In the genomic region with DNA sequence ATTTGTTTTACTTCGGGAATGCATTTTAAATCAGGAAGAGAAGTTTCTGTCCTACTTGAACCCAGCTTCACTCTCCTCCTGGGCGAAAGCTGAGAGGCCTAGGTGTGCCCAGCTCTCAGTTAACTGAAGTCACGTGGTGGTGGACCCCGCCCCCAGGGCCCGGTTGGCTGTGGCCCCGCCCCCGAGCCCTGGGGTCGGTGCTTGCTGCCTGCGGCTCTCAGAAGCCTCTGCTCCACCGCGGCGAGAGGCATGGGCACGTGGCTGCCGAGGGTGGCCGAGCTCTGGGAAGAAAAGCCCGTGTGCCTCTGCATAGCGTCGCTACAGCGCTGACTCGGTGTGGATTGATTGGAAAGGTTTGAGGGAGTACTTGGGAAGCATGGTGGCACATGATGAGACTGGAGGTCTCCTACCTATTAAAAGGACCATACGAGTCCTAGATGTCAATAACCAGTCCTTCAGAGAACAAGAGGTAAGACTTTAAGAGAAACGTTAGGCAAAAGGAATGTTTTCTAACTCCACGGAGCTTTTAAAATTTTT, we compare ENCODE assay signal across 1 cellular context.
TF ChIP-seq lines count a peak whose summit lies in the region.

No MANE protein-coding gene starts in this region.

TF ChIP-seq in HEK293, 187 proteins besides CTCF, POLR2A, EP300 and RAD21 (continued from another document and continues in another):
- TF ChIP-seq ZNF335 (tag by site-specific recombination; conservative IDR thresholded peaks at IDR 0.05) (peak; percentile 47), ZNF48 (tag by site-specific recombination; IDR thresholded peaks at IDR 0.05) (no peak), ZNF626 (tag by site-specific recombination; IDR thresholded peaks at IDR 0.05) (no peak), ZNF354C (tag by site-specific recombination; IDR thresholded peaks at IDR 0.05; ENCODE audit: borderline replicate concordance, low read depth) (no peak), ZNF202 (tag by site-specific recombination; IDR thresholded peaks at IDR 0.05; ENCODE audit: borderline replicate concordance) (no peak), ZXDB (tag by site-specific recombination; IDR thresholded peaks at IDR 0.05) (peak; percentile 47), ZNF114 (tag by site-specific recombination; IDR thresholded peaks at IDR 0.05) (no peak), ZNF350 (tag by site-specific recombination; IDR thresholded peaks at IDR 0.05) (no peak), ZNF19 (tag by site-specific recombination; IDR thresholded peaks at IDR 0.05; ENCODE audit: low read depth) (no peak), ZNF146 (tag by site-specific recombination; IDR thresholded peaks at IDR 0.05) (no peak), ZFP69B (tag by site-specific recombination; IDR thresholded peaks at IDR 0.05) (peak; percentile 66; the same call in 1 of the 2 replicates), ZNF560 (tag by site-specific recombination; IDR thresholded peaks at IDR 0.05; ENCODE audit: borderline replicate concordance) (no peak), ZNF76 (tag by site-specific recombination; IDR thresholded peaks at IDR 0.05; ENCODE audit: borderline replicate concordance, low read depth) (peak; percentile 54; the same call in 1 of the 2 replicates), ZNF311 (tag by site-specific recombination; IDR thresholded peaks at IDR 0.05; ENCODE audit: borderline replicate concordance) (no peak), OVOL3 (tag by site-specific recombination; IDR thresholded peaks at IDR 0.05) (no peak), ZNF16 (tag by site-specific recombination; IDR thresholded peaks at IDR 0.05; ENCODE audit: low read depth) (no peak), WT1 (tag by site-specific recombination; IDR thresholded peaks at IDR 0.05) (no peak), SCRT2 (tag by site-specific recombination; IDR thresholded peaks at IDR 0.05) (no peak)
- TF ChIP-seq, protein P1, sequence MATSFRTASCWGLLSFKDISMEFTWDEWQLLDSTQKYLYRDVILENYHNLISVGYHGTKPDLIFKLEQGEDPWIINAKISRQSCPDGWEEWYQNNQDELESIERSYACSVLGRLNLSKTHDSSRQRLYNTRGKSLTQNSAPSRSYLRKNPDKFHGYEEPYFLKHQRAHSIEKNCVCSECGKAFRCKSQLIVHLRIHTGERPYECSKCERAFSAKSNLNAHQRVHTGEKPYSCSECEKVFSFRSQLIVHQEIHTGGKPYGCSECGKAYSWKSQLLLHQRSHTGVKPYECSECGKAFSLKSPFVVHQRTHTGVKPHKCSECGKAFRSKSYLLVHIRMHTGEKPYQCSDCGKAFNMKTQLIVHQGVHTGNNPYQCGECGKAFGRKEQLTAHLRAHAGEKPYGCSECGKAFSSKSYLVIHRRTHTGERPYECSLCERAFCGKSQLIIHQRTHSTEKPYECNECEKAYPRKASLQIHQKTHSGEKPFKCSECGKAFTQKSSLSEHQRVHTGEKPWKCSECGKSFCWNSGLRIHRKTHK (tag by site-specific recombination; IDR thresholded peaks at IDR 0.05) = no peak
- TF ChIP-seq, protein P2, sequence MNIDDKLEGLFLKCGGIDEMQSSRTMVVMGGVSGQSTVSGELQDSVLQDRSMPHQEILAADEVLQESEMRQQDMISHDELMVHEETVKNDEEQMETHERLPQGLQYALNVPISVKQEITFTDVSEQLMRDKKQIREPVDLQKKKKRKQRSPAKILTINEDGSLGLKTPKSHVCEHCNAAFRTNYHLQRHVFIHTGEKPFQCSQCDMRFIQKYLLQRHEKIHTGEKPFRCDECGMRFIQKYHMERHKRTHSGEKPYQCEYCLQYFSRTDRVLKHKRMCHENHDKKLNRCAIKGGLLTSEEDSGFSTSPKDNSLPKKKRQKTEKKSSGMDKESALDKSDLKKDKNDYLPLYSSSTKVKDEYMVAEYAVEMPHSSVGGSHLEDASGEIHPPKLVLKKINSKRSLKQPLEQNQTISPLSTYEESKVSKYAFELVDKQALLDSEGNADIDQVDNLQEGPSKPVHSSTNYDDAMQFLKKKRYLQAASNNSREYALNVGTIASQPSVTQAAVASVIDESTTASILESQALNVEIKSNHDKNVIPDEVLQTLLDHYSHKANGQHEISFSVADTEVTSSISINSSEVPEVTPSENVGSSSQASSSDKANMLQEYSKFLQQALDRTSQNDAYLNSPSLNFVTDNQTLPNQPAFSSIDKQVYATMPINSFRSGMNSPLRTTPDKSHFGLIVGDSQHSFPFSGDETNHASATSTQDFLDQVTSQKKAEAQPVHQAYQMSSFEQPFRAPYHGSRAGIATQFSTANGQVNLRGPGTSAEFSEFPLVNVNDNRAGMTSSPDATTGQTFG (tag by site-specific recombination; IDR thresholded peaks at IDR 0.05; ENCODE audit: borderline replicate concordance) = no peak
- TF ChIP-seq, protein P3, sequence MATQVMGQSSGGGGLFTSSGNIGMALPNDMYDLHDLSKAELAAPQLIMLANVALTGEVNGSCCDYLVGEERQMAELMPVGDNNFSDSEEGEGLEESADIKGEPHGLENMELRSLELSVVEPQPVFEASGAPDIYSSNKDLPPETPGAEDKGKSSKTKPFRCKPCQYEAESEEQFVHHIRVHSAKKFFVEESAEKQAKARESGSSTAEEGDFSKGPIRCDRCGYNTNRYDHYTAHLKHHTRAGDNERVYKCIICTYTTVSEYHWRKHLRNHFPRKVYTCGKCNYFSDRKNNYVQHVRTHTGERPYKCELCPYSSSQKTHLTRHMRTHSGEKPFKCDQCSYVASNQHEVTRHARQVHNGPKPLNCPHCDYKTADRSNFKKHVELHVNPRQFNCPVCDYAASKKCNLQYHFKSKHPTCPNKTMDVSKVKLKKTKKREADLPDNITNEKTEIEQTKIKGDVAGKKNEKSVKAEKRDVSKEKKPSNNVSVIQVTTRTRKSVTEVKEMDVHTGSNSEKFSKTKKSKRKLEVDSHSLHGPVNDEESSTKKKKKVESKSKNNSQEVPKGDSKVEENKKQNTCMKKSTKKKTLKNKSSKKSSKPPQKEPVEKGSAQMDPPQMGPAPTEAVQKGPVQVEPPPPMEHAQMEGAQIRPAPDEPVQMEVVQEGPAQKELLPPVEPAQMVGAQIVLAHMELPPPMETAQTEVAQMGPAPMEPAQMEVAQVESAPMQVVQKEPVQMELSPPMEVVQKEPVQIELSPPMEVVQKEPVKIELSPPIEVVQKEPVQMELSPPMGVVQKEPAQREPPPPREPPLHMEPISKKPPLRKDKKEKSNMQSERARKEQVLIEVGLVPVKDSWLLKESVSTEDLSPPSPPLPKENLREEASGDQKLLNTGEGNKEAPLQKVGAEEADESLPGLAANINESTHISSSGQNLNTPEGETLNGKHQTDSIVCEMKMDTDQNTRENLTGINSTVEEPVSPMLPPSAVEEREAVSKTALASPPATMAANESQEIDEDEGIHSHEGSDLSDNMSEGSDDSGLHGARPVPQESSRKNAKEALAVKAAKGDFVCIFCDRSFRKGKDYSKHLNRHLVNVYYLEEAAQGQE (tag by site-specific recombination; IDR thresholded peaks at IDR 0.05) = no peak; the same call in 1 of the 2 replicates
- TF ChIP-seq, protein P4, sequence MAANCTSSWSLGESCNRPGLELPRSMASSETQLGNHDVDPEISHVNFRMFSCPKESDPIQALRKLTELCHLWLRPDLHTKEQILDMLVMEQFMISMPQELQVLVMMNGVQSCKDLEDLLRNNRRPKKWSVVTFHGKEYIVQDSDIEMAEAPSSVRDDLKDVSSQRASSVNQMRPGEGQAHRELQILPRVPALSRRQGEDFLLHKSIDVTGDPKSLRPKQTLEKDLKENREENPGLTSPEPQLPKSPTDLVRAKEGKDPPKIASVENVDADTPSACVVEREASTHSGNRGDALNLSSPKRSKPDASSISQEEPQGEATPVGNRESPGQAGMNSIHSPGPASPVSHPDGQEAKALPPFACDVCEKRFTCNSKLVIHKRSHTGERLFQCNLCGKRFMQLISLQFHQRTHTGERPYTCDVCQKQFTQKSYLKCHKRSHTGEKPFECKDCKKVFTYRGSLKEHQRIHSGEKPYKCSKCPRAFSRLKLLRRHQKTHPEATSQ (tag by site-specific recombination; IDR thresholded peaks at IDR 0.05) = no peak
- TF ChIP-seq, protein P5, sequence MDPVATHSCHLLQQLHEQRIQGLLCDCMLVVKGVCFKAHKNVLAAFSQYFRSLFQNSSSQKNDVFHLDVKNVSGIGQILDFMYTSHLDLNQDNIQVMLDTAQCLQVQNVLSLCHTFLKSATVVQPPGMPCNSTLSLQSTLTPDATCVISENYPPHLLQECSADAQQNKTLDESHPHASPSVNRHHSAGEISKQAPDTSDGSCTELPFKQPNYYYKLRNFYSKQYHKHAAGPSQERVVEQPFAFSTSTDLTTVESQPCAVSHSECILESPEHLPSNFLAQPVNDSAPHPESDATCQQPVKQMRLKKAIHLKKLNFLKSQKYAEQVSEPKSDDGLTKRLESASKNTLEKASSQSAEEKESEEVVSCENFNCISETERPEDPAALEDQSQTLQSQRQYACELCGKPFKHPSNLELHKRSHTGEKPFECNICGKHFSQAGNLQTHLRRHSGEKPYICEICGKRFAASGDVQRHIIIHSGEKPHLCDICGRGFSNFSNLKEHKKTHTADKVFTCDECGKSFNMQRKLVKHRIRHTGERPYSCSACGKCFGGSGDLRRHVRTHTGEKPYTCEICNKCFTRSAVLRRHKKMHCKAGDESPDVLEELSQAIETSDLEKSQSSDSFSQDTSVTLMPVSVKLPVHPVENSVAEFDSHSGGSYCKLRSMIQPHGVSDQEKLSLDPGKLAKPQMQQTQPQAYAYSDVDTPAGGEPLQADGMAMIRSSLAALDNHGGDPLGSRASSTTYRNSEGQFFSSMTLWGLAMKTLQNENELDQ (tag by site-specific recombination; IDR thresholded peaks at IDR 0.05; ENCODE audit: low read depth) = no peak
- TF ChIP-seq, protein P6, sequence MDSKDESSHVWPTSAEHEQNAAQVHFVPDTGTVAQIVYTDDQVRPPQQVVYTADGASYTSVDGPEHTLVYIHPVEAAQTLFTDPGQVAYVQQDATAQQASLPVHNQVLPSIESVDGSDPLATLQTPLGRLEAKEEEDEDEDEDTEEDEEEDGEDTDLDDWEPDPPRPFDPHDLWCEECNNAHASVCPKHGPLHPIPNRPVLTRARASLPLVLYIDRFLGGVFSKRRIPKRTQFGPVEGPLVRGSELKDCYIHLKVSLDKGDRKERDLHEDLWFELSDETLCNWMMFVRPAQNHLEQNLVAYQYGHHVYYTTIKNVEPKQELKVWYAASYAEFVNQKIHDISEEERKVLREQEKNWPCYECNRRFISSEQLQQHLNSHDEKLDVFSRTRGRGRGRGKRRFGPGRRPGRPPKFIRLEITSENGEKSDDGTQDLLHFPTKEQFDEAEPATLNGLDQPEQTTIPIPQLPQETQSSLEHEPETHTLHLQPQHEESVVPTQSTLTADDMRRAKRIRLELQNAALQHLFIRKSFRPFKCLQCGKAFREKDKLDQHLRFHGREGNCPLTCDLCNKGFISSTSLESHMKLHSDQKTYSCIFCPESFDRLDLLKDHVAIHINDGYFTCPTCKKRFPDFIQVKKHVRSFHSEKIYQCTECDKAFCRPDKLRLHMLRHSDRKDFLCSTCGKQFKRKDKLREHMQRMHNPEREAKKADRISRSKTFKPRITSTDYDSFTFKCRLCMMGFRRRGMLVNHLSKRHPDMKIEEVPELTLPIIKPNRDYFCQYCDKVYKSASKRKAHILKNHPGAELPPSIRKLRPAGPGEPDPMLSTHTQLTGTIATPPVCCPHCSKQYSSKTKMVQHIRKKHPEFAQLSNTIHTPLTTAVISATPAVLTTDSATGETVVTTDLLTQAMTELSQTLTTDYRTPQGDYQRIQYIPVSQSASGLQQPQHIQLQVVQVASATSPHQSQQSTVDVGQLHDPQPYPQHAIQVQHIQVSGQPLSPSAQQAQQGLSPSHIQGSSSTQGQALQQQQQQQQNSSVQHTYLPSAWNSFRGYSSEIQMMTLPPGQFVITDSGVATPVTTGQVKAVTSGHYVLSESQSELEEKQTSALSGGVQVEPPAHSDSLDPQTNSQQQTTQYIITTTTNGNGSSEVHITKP (tag by site-specific recombination; IDR thresholded peaks at IDR 0.05) = no peak
- TF ChIP-seq, protein P7, sequence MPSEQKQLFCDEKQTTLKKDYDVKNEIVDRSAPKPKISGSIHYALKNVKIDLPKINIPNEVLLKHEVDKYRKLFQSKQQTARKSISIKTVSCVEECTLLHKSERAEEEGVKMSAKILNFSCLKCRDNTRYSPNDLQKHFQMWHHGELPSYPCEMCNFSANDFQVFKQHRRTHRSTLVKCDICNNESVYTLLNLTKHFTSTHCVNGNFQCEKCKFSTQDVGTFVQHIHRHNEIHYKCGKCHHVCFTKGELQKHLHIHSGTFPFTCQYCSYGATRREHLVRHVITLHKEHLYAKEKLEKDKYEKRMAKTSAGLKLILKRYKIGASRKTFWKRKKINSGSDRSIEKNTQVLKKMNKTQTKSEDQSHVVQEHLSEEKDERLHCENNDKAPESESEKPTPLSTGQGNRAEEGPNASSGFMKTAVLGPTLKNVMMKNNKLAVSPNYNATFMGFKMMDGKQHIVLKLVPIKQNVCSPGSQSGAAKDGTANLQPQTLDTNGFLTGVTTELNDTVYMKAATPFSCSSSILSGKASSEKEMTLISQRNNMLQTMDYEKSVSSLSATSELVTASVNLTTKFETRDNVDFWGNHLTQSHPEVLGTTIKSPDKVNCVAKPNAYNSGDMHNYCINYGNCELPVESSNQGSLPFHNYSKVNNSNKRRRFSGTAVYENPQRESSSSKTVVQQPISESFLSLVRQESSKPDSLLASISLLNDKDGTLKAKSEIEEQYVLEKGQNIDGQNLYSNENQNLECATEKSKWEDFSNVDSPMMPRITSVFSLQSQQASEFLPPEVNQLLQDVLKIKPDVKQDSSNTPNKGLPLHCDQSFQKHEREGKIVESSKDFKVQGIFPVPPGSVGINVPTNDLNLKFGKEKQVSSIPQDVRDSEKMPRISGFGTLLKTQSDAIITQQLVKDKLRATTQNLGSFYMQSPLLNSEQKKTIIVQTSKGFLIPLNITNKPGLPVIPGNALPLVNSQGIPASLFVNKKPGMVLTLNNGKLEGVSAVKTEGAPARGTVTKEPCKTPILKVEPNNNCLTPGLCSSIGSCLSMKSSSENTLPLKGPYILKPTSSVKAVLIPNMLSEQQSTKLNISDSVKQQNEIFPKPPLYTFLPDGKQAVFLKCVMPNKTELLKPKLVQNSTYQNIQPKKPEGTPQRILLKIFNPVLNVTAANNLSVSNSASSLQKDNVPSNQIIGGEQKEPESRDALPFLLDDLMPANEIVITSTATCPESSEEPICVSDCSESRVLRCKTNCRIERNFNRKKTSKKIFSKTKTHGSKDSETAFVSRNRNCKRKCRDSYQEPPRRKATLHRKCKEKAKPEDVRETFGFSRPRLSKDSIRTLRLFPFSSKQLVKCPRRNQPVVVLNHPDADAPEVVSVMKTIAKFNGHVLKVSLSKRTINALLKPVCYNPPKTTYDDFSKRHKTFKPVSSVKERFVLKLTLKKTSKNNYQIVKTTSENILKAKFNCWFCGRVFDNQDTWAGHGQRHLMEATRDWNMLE (tag by site-specific recombination; conservative IDR thresholded peaks at IDR 0.05; ENCODE audit: low read depth) = no peak
- TF ChIP-seq, protein P8, sequence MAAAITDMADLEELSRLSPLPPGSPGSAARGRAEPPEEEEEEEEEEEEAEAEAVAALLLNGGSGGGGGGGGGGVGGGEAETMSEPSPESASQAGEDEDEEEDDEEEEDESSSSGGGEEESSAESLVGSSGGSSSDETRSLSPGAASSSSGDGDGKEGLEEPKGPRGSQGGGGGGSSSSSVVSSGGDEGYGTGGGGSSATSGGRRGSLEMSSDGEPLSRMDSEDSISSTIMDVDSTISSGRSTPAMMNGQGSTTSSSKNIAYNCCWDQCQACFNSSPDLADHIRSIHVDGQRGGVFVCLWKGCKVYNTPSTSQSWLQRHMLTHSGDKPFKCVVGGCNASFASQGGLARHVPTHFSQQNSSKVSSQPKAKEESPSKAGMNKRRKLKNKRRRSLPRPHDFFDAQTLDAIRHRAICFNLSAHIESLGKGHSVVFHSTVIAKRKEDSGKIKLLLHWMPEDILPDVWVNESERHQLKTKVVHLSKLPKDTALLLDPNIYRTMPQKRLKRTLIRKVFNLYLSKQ (tag by site-specific recombination; IDR thresholded peaks at IDR 0.05; ENCODE audit: borderline replicate concordance) = no peak
